ENCODE assay signal across 1 cellular context in genomic region chr6:70413114-70413828, GRCh38.
TF ChIP-seq lines count a peak whose summit lies in the region.

FAM135A (plus strand) TSS chr6:70413508; CDS start chr6:70428343, 14,835 bp downstream.

TF ChIP-seq in HEK293, 187 proteins besides CTCF, POLR2A, EP300 and RAD21 (continued from another document and continues in another):
- TF ChIP-seq ZNF280D (tag by site-specific recombination; IDR thresholded peaks at IDR 0.05) = no peak
- TF ChIP-seq PRDM10 (tag by site-specific recombination; IDR thresholded peaks at IDR 0.05) = no peak
- no peak for TF ChIP-seq ZNF600 (tag by site-specific recombination; IDR thresholded peaks at IDR 0.05)
- TF ChIP-seq ZNF785 (tag by site-specific recombination; IDR thresholded peaks at IDR 0.05) = no peak
- no peak for TF ChIP-seq ZNF280C (tag by site-specific recombination; IDR thresholded peaks at IDR 0.05)
- no peak for TF ChIP-seq BCL6B (tag by site-specific recombination; IDR thresholded peaks at IDR 0.05)
- no peak for TF ChIP-seq ZNF776 (tag by site-specific recombination; IDR thresholded peaks at IDR 0.05; ENCODE audit: borderline replicate concordance)
- no peak for TF ChIP-seq ZNF777 (tag by site-specific recombination; IDR thresholded peaks at IDR 0.05; ENCODE audit: borderline replicate concordance)
- no peak for TF ChIP-seq ZNF677 (tag by site-specific recombination; IDR thresholded peaks at IDR 0.05)
- no peak for TF ChIP-seq ZNF654 (tag by site-specific recombination; IDR thresholded peaks at IDR 0.05; ENCODE audit: low read depth)
- TF ChIP-seq ZNF561 (tag by site-specific recombination; IDR thresholded peaks at IDR 0.05; ENCODE audit: borderline replicate concordance) = peak; percentile 77; the same call in 1 of the 2 replicates
- no peak for TF ChIP-seq ZNF510 (tag by site-specific recombination; IDR thresholded peaks at IDR 0.05; ENCODE audit: insufficient replicate concordance)
- no peak for TF ChIP-seq ZNF629 (tag by site-specific recombination; IDR thresholded peaks at IDR 0.05)
- peak; percentile 10; the same call in 1 of the 2 replicates for TF ChIP-seq ZNF843 (tag by site-specific recombination; IDR thresholded peaks at IDR 0.05)
- no peak for TF ChIP-seq ZNF184 (tag by site-specific recombination; IDR thresholded peaks at IDR 0.05)
- TF ChIP-seq ATF2 (tag by site-specific recombination; IDR thresholded peaks at IDR 0.05; ENCODE audit: low read depth) = no peak
- TF ChIP-seq ZNF18 (tag by site-specific recombination; IDR thresholded peaks at IDR 0.05) = no peak
- no peak for TF ChIP-seq ZNF112 (tag by site-specific recombination; IDR thresholded peaks at IDR 0.05)
- 0 out of 2 replicates have a peak, but pooled peaks have one; percentile 23 for TF ChIP-seq ZNF398 (tag by site-specific recombination; IDR thresholded peaks at IDR 0.05)
- TF ChIP-seq HOXA7 (CRISPR knock-in tag; IDR thresholded peaks at IDR 0.05; ENCODE audit: borderline replicate concordance) = no peak
- no peak for TF ChIP-seq REST (tag by site-specific recombination; IDR thresholded peaks at IDR 0.05)
- TF ChIP-seq ZBTB17 (tag by site-specific recombination; IDR thresholded peaks at IDR 0.05) = peak; percentile 81
- no peak for TF ChIP-seq ZNF174 (tag by site-specific recombination; IDR thresholded peaks at IDR 0.05)
- peak; percentile 76 for TF ChIP-seq ZNF580 (tag by site-specific recombination; IDR thresholded peaks at IDR 0.05)
- no peak; the same call in 1 of the 2 replicates for TF ChIP-seq ZFP37 (tag by site-specific recombination; IDR thresholded peaks at IDR 0.05)
- no peak for TF ChIP-seq ZNF704 (tag by site-specific recombination; IDR thresholded peaks at IDR 0.05)
- TF ChIP-seq ZNF830 (tag by site-specific recombination; IDR thresholded peaks at IDR 0.05; ENCODE audit: low read depth) = no peak
- peak; percentile 73; the same call in 1 of the 2 replicates for TF ChIP-seq ZNF324 (tag by site-specific recombination; IDR thresholded peaks at IDR 0.05)
- TF ChIP-seq SP7 (tag by site-specific recombination; IDR thresholded peaks at IDR 0.05) = peak; percentile 38; the same call in 1 of the 2 replicates
- no peak for TF ChIP-seq ZNF155 (tag by site-specific recombination; IDR thresholded peaks at IDR 0.05)
- TF ChIP-seq ZNF670 (tag by site-specific recombination; IDR thresholded peaks at IDR 0.05; ENCODE audit: low read depth) = no peak
- no peak for TF ChIP-seq MEIS1 (CRISPR knock-in tag; IDR thresholded peaks at IDR 0.05; ENCODE audit: borderline replicate concordance)
- no peak for TF ChIP-seq ZNF221 (tag by site-specific recombination; IDR thresholded peaks at IDR 0.05; ENCODE audit: borderline replicate concordance)
- TF ChIP-seq ZNF621 (tag by site-specific recombination; IDR thresholded peaks at IDR 0.05) = no peak
- TF ChIP-seq ZNF114 (tag by site-specific recombination; IDR thresholded peaks at IDR 0.05) = no peak
- TF ChIP-seq ZBTB48 (tag by site-specific recombination; IDR thresholded peaks at IDR 0.05) = peak; percentile 67
- TF ChIP-seq ZNF214 (tag by site-specific recombination; IDR thresholded peaks at IDR 0.05; ENCODE audit: borderline replicate concordance) = no peak
- peak; percentile 82 for TF ChIP-seq ZNF76 (tag by site-specific recombination; IDR thresholded peaks at IDR 0.05; ENCODE audit: borderline replicate concordance, low read depth)
